ENCODE assay signal across 25 cellular contexts in genomic region chr2:190717306-190717705, GRCh38.
A peak's percentile ranks its signal among the peaks of the same experiment; 100 is the strongest.
DNase-seq lines count a peak whose midpoint lies in the region; ATAC-seq and TF ChIP-seq lines count a peak whose summit lies in the region.
"Had no signal": no experiment of that assay in that cellular context is flagged by ENCODE, and none has a peak within 500 bp of the region (broad histone marks: within the 10 kb centered on the region; RNA-seq: fewer than 3 reads in every experiment).

No MANE protein-coding gene starts in this region.

- H3K27me3 Mint-ChIP-seq in activated T-cell treated with anti-CD3 and anti-CD28 coated beads, Interleukin-2, amount 50 U/mL, for 24 hours: no peaks in the 10 kb centered on the region
- H3K27me3 Mint-ChIP-seq in activated T-cell treated with anti-CD3 and anti-CD28 coated beads, Interleukin-2, amount 50 U/mL, for 4 hours (ENCODE audit: low read depth): no peaks in the 10 kb centered on the region
- no peaks in the 10 kb centered on the region for H3K27me3 Mint-ChIP-seq in activated T-helper 17 cell treated with anti-CD3 and anti-CD28 coated beads, Interleukin-2, amount 50 U/mL, for 72 hours
- peaks cover 3% of the 10 kb centered on the region for H3K27me3 Mint-ChIP-seq in nephron progenitor cell (ENCODE audit: low read depth, poor library complexity)
- H3K27me3 Mint-ChIP-seq: activated CD8-positive, alpha-beta memory T cell treated with anti-CD3 and anti-CD28 coated beads, Interleukin-2, amount 10 ng/mL, durations not matched to agents 7 days and 5 days had no signal

- TF ChIP-seq POLR2A in transverse colon (IDR thresholded peaks at IDR 0.05): no peak

- H3K4me1 ChIP-seq in transverse colon: no peaks in the 10 kb centered on the region
- H3K4me1 ChIP-seq: breast epithelium, vagina had no signal

- H3K4me3 ChIP-seq in transverse colon: no peak overlapping the region
- H3K4me3 ChIP-seq: breast epithelium, suprapubic skin, vagina had no signal

- H3K36me3 ChIP-seq in transverse colon: no peaks in the 10 kb centered on the region
- H3K36me3 ChIP-seq: breast epithelium, suprapubic skin, vagina had no signal

- ATAC-seq in activated T-cell treated with anti-CD3 and anti-CD28 coated beads, Interleukin-2, amount 50 U/mL, for 4 hours: no peak
- no peak for ATAC-seq in activated T-helper 17 cell treated with anti-CD3 and anti-CD28 coated beads, Interleukin-2, amount 50 U/mL, for 72 hours (replicated peaks)
- no peak for ATAC-seq in HG03442 (IDR thresholded peaks at IDR 0.05; ENCODE audit: unreplicated experiment)
- ATAC-seq: activated CD8-positive, alpha-beta memory T cell treated with anti-CD3 and anti-CD28 coated beads, Interleukin-2, amount 10 ng/mL, durations not matched to agents 7 days and 5 days had no signal

- H3K27me3 ChIP-seq in transverse colon: no peaks in the 10 kb centered on the region
- H3K27me3 ChIP-seq: breast epithelium, suprapubic skin, vagina had no signal

- TF ChIP-seq CTCF in nephron progenitor cell (IDR thresholded peaks at IDR 0.05) (no peak), transverse colon (IDR thresholded peaks at IDR 0.05) (no peak)

- TF ChIP-seq EP300 in transverse colon (IDR thresholded peaks at IDR 0.05; ENCODE audit: low read depth): no peak

- no peak overlapping the region for H3K27ac ChIP-seq in transverse colon
- H3K27ac ChIP-seq: breast epithelium, C4-2B, suprapubic skin, vagina had no signal

- WGBS in transverse colon (ENCODE audit: low coverage in 1 of 2), 2 donors: 78 to 96% methylated on average over 3 of the region's 3 CpGs

- H3K36me3 Mint-ChIP-seq in activated T-cell treated with anti-CD3 and anti-CD28 coated beads, Interleukin-2, amount 50 U/mL, for 24 hours (ENCODE audit: low read depth): no peaks in the 10 kb centered on the region
- no peaks in the 10 kb centered on the region for H3K36me3 Mint-ChIP-seq in activated T-cell treated with anti-CD3 and anti-CD28 coated beads, Interleukin-2, amount 50 U/mL, for 4 hours (ENCODE audit: insufficient read depth)
- no peaks in the 10 kb centered on the region for H3K36me3 Mint-ChIP-seq in activated T-helper 17 cell treated with anti-CD3 and anti-CD28 coated beads, Interleukin-2, amount 50 U/mL, for 72 hours (ENCODE audit: low read depth)
- no peaks in the 10 kb centered on the region for H3K36me3 Mint-ChIP-seq in nephron progenitor cell (ENCODE audit: low read depth)
- H3K36me3 Mint-ChIP-seq: immature natural killer cell, memory B cell had no signal

- no peak for DNase-seq in activated T-cell treated with anti-CD3 and anti-CD28 coated beads, Interleukin-2, amount 50 U/mL, for 24 hours
- DNase-seq in activated T-cell treated with anti-CD3 and anti-CD28 coated beads, Interleukin-2, amount 50 U/mL, for 4 hours: no peak
- DNase-seq in HT1080 (ENCODE audit: low read depth) (peak; percentile 27), nephron progenitor cell (no peak), transverse colon (no peak)
- no peak for DNase-seq in stimulated activated naive CD4-positive, alpha-beta T cell (lab: John Stamatoyannopoulos, UW)
- DNase-seq: activated CD4-positive, CD25-positive, alpha-beta regulatory T cell treated with anti-CD3 and anti-CD28 coated beads, Interleukin-2, amount 50 U/mL, for 72 hours; activated CD8-positive, alpha-beta memory T cell treated with anti-CD3 and anti-CD28 coated beads, Interleukin-2, amount 10 ng/mL, durations not matched to agents 7 days and 5 days; activated effector memory CD4-positive, alpha-beta T cell treated with Interleukin-2 at 50 U/mL for 16 hours; Calu3; effector CD8-positive, alpha-beta T cell; EL; erythroblast; foreskin melanocyte; hippocampal formation; immature natural killer cell; NCI-H1436; occipital lobe had no signal

- H3K9me3 ChIP-seq in transverse colon: no peaks in the 10 kb centered on the region
- H3K9me3 ChIP-seq: breast epithelium, suprapubic skin, vagina had no signal

- H3K4me1 Mint-ChIP-seq in activated T-cell treated with anti-CD3 and anti-CD28 coated beads, Interleukin-2, amount 50 U/mL, for 24 hours (ENCODE audit: low read depth): peaks cover 78% of the 10 kb centered on the region
- peaks cover 60% of the 10 kb centered on the region for H3K4me1 Mint-ChIP-seq in activated T-cell treated with anti-CD3 and anti-CD28 coated beads, Interleukin-2, amount 50 U/mL, for 4 hours (ENCODE audit: low read depth)
- peaks cover 43% of the 10 kb centered on the region for H3K4me1 Mint-ChIP-seq in activated T-helper 17 cell treated with anti-CD3 and anti-CD28 coated beads, Interleukin-2, amount 50 U/mL, for 72 hours
- peaks cover 22% of the 10 kb centered on the region for H3K4me1 Mint-ChIP-seq in nephron progenitor cell
- H3K4me1 Mint-ChIP-seq: immature natural killer cell had no signal

- in situ Hi-C loops in transverse colon (cut with MboI; ENCODE audit: low pct_ligation_motif_present in 1 of 4, low pct_unique_long_range_greater_than_20kb in 1 of 4, low sequenced_read_pairs in 3 of 4): no loop called here

- H3K9me3 Mint-ChIP-seq in activated T-cell treated with anti-CD3 and anti-CD28 coated beads, Interleukin-2, amount 50 U/mL, for 24 hours: peaks cover 4% of the 10 kb centered on the region
- H3K9me3 Mint-ChIP-seq in activated T-cell treated with anti-CD3 and anti-CD28 coated beads, Interleukin-2, amount 50 U/mL, for 4 hours: no peaks in the 10 kb centered on the region
- H3K9me3 Mint-ChIP-seq in activated T-helper 17 cell treated with anti-CD3 and anti-CD28 coated beads, Interleukin-2, amount 50 U/mL, for 72 hours: no peaks in the 10 kb centered on the region
- peaks cover 8% of the 10 kb centered on the region for H3K9me3 Mint-ChIP-seq in nephron progenitor cell
- H3K9me3 Mint-ChIP-seq: immature natural killer cell, memory B cell had no signal

- peak overlapping the region; percentile 100 for H3K27ac Mint-ChIP-seq in activated T-cell treated with anti-CD3 and anti-CD28 coated beads, Interleukin-2, amount 50 U/mL, for 24 hours
- H3K27ac Mint-ChIP-seq in activated T-helper 17 cell treated with anti-CD3 and anti-CD28 coated beads, Interleukin-2, amount 50 U/mL, for 72 hours: peak overlapping the region; percentile 97
- H3K27ac Mint-ChIP-seq in nephron progenitor cell: peak overlapping the region; percentile 50
- H3K27ac Mint-ChIP-seq: activated CD8-positive, alpha-beta memory T cell treated with anti-CD3 and anti-CD28 coated beads, Interleukin-2, amount 10 ng/mL, durations not matched to agents 7 days and 5 days; immature natural killer cell; memory B cell had no signal

- intact Hi-C loops in transverse colon (cut with DNase I; ENCODE audit: low total_unique reads): no loop called here

- no peak overlapping the region for H3K4me3 Mint-ChIP-seq in activated T-cell treated with anti-CD3 and anti-CD28 coated beads, Interleukin-2, amount 50 U/mL, for 24 hours
- no peak overlapping the region for H3K4me3 Mint-ChIP-seq in activated T-cell treated with anti-CD3 and anti-CD28 coated beads, Interleukin-2, amount 50 U/mL, for 4 hours
- H3K4me3 Mint-ChIP-seq in activated T-helper 17 cell treated with anti-CD3 and anti-CD28 coated beads, Interleukin-2, amount 50 U/mL, for 72 hours: peak overlapping the region; percentile 84
- no peak overlapping the region for H3K4me3 Mint-ChIP-seq in nephron progenitor cell
- H3K4me3 Mint-ChIP-seq: activated CD8-positive, alpha-beta memory T cell treated with anti-CD3 and anti-CD28 coated beads, Interleukin-2, amount 10 ng/mL, durations not matched to agents 7 days and 5 days; immature natural killer cell; memory B cell had no signal

Comparison
In these comparisons a context has a peak if more than half of its experiments do, and no peak if none do; other contexts are left out.
1. H3K27ac Mint-ChIP-seq: peak in every context shown above with its lines; median percentile 100 in activated T-cell treated with anti-CD3 and anti-CD28 coated beads, Interleukin-2, amount 50 U/mL, for 24 hours; 97 in activated T-helper 17 cell treated with anti-CD3 and anti-CD28 coated beads, Interleukin-2, amount 50 U/mL, for 72 hours; 50 in nephron progenitor cell.